In the genomic region with DNA sequence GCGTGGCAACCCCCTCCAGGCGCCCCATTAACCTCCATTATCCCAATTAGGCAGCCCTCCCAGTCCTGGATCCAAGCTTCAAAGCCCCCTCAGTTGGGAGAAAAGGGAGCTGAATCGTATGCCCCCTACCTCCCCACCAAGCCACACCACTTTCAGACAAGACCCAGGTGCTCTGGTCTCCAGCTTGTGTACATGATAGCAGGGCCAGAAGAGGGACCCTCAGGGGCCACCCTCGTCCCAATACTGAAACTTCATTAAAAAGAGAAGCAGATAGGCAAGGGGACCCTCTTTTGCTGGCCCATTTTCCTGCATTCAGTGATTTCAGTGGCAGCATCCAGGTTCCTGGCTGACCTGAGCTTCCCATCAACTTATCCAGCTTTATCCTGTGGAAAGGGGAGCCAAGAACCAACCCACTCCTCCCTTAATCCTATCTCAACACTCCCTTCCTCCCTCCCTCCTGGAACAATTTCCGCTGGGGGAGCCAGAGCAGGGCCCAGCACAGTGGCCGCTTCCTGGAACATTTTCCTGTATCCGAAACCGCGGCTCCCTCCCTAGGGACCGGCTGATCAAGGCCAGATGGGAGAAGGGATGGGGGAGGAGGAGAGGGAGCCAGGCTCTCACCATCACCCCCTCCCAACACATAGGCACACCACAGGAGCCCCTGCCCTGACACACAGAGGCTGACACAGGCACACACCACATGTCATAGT, we compare ENCODE assay signal across 8 cellular contexts. TPM values are rescaled to one million over a fixed set of nuclear protein-coding genes. Genes with fewer than 3 reads are reported as not detected.
A peak's percentile ranks its signal among the peaks of the same experiment; 100 is the strongest.
DNase-seq lines count a peak whose midpoint lies in the region; ATAC-seq lines count a peak whose summit lies in the region.

No MANE protein-coding gene starts in this region.

- H3K9me3 ChIP-seq in iPS-15b (ENCODE audit: control insufficient read depth, insufficient read depth, low read length) = no peaks in the 10 kb centered on the region

- H3K4me1 Mint-ChIP-seq in activated CD4-positive, alpha-beta T cell treated with anti-CD3 and anti-CD28 coated beads for 36 hours = peaks cover 17% of the 10 kb centered on the region
- peaks cover 14% of the 10 kb centered on the region for H3K4me1 Mint-ChIP-seq in activated naive CD8-positive, alpha-beta T cell (ENCODE audit: low read depth)

- H3K36me3 ChIP-seq in iPS-15b (ENCODE audit: control insufficient read depth, insufficient read depth, low read length) = no peaks in the 10 kb centered on the region

- peaks cover 35% of the 10 kb centered on the region for H3K27me3 ChIP-seq in iPS-15b (ENCODE audit: control insufficient read depth, insufficient read depth, low read length)

- no peak overlapping the region for H3K9ac ChIP-seq in iPS-15b (ENCODE audit: low read depth, low read length)

- peak overlapping the region; percentile 99 for H3K27ac ChIP-seq in substantia nigra (ENCODE audit: low read depth, low read length, poor library complexity, severe bottlenecking)

- H3K4me3 Mint-ChIP-seq in activated CD4-positive, alpha-beta T cell treated with anti-CD3 and anti-CD28 coated beads for 36 hours = peak overlapping the region; percentile 83
- H3K4me3 Mint-ChIP-seq in activated naive CD8-positive, alpha-beta T cell = peak overlapping the region; percentile 97

- H3K4me3 ChIP-seq in iPS-15b (ENCODE audit: low read depth, low read length) = peak overlapping the region; percentile 58

- H3K36me3 Mint-ChIP-seq in activated CD4-positive, alpha-beta T cell treated with anti-CD3 and anti-CD28 coated beads for 36 hours (ENCODE audit: low read depth) = no peaks in the 10 kb centered on the region
- H3K36me3 Mint-ChIP-seq in activated naive CD8-positive, alpha-beta T cell = no peaks in the 10 kb centered on the region

- H3K9me3 Mint-ChIP-seq in activated CD4-positive, alpha-beta T cell treated with anti-CD3 and anti-CD28 coated beads for 36 hours (ENCODE audit: low read depth) = no peaks in the 10 kb centered on the region
- H3K9me3 Mint-ChIP-seq in activated naive CD8-positive, alpha-beta T cell (ENCODE audit: low read depth) = no peaks in the 10 kb centered on the region

- POLR2A ChIA-PET in activated CD4-positive, alpha-beta T cell treated with anti-CD3 and anti-CD28 coated beads for 36 hours (lab: Charles Lee) = interaction anchor here (1.0 to 1.4 kb wide), 4 partner anchors 21 to 138 kb away, joined by 3 read pairs; partner anchors contain the start of gene SP1

- no peak overlapping the region for H3K27ac Mint-ChIP-seq in activated CD4-positive, alpha-beta T cell treated with anti-CD3 and anti-CD28 coated beads for 36 hours
- H3K27ac Mint-ChIP-seq in activated naive CD8-positive, alpha-beta T cell = no peak overlapping the region

- intact Hi-C loops in activated CD4-positive, alpha-beta T cell treated with anti-CD3 and anti-CD28 coated beads for 36 hours (cut with DNase I, micrococcal nuclease) = loop anchor here (1.0 to 2.0 kb wide), 5 partner anchors 21 to 187 kb away; partner anchors contain the start of gene MYG1 (in 1 of the 2)

- peak; percentile 10 for ATAC-seq in activated CD4-positive, alpha-beta T cell treated with anti-CD3 and anti-CD28 coated beads for 36 hours
- ATAC-seq in GM18858 (IDR thresholded peaks at IDR 0.05; ENCODE audit: unreplicated experiment) (no peak), HG02852 (IDR thresholded peaks at IDR 0.05; ENCODE audit: unreplicated experiment) (no peak), HG02642 (IDR thresholded peaks at IDR 0.05; ENCODE audit: poor library complexity, unreplicated experiment) (no peak)

- CTCF ChIA-PET in activated CD4-positive, alpha-beta T cell treated with anti-CD3 and anti-CD28 coated beads for 36 hours (lab: Charles Lee) = interaction anchor here (0.6 to 6.1 kb wide), 42 partner anchors 10 to 298 kb away, joined by 3 to 77 read pairs (median 4); partner anchors contain the start of genes AAAS, CSAD, ESPL1 and PFDN5

- DNase-seq in activated CD4-positive, alpha-beta T cell treated with anti-CD3 and anti-CD28 coated beads for 36 hours = no peak
- DNase-seq in activated CD4-positive, alpha-beta T cell treated with anti-CD3 and anti-CD28 coated beads for 1 hour = no peak
- peak in 2 of 49 donors; percentile 10 to 33 for DNase-seq in substantia nigra (lab: John Stamatoyannopoulos, UW)

- H3K27me3 Mint-ChIP-seq in activated CD4-positive, alpha-beta T cell treated with anti-CD3 and anti-CD28 coated beads for 36 hours = no peaks in the 10 kb centered on the region
- H3K27me3 Mint-ChIP-seq in activated naive CD8-positive, alpha-beta T cell = no peaks in the 10 kb centered on the region

- peaks cover 12% of the 10 kb centered on the region for H3K4me1 ChIP-seq in iPS-15b (ENCODE audit: control insufficient read depth, insufficient read depth, low read length)

RNA-seq across cellular contexts. Expression of gene SP7, which starts 9.5 kb away (rescaled TPM):
- total RNA-seq in activated CD4-positive, alpha-beta T cell treated with anti-CD3 and anti-CD28 coated beads for 36 hours = not detected

RNA-seq across cellular contexts. Expression of gene AAAS, which starts 24.2 kb away (rescaled TPM):
- 10 to 100 TPM; 65.5 to 72.5 TPM for total RNA-seq in activated CD4-positive, alpha-beta T cell treated with anti-CD3 and anti-CD28 coated beads for 36 hours

RNA-seq across cellular contexts. Expression of gene SP1, which starts 34.3 kb away (rescaled TPM):
- 10 to 100 TPM; 76.8 to 93.5 TPM for total RNA-seq in activated CD4-positive, alpha-beta T cell treated with anti-CD3 and anti-CD28 coated beads for 36 hours

RNA-seq across cellular contexts. Expression of gene MYG1, which starts 46.1 kb away (rescaled TPM):
- 10 to 100 TPM; 61.9 to 68.8 TPM for total RNA-seq in activated CD4-positive, alpha-beta T cell treated with anti-CD3 and anti-CD28 coated beads for 36 hours

RNA-seq across cellular contexts. Expression of gene PFDN5, which starts 50.3 kb away (rescaled TPM):
- 100 to 1,000 TPM; 253 to 322 TPM for total RNA-seq in activated CD4-positive, alpha-beta T cell treated with anti-CD3 and anti-CD28 coated beads for 36 hours
